Comparison of ENCODE assay signal across 14 cellular contexts in the genomic region with DNA sequence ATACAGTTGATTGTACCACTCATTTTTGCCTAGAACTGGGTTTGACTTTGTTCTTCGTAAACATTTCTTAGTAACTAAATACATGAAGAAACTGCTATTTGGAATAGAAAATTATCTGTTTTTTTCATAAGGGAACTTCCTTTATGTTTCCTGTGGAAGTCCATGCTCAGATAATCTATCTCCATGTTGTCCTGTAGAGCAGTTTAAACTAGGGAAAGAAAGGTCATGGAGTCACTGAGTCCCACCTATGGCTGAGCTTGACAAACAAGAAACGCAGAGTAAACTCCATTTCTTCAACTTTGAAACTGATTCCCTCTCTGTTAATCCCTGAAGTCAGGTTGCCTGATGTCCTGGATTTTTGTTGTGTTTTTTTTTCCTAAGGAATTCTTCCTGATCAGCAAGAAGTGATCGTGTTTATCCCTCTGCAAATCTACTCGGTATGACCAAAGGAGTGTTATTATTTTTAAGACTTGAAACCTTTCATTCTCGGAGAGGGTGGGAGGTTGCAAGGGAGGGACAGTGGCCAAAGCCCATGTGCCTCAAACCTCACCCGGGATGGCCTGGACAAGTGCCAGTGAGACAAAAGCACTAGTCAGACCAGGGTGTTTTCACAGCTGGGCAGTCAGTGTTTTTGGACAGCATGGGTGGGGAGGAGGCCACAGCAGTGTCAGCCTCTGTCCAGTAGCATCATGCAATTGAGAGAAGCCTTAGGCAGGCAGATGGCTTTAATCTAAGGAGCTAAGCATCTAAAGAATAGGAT. TPM values are rescaled to one million over a fixed set of nuclear protein-coding genes. Genes with fewer than 3 reads are reported as not detected.
A peak's percentile ranks its signal among the peaks of the same experiment; 100 is the strongest.
DNase-seq lines count a peak whose midpoint lies in the region; ATAC-seq and TF ChIP-seq lines count a peak whose summit lies in the region.
"Had no signal": no experiment of that assay in that cellular context is flagged by ENCODE, and none has a peak within 500 bp of the region (broad histone marks: within the 10 kb centered on the region; RNA-seq: fewer than 3 reads in every experiment).

No MANE protein-coding gene starts in this region.

- H3K4me3 ChIP-seq in HCT116 (replicated peaks in 1 of 2; ENCODE audit: low read depth in 1 of 2, low read length in 2 of 2) (no peak overlapping the region), astrocyte of the cerebellum (ENCODE audit: low read depth, low read length) (no peak overlapping the region), heart left ventricle (no peak overlapping the region), smooth muscle cell (no peak overlapping the region)
- H3K4me3 ChIP-seq: K562, upper lobe of right lung had no signal

- TF ChIP-seq POLR2A in HCT116 (IDR thresholded peaks at IDR 0.05; ENCODE audit: borderline replicate concordance, extremely low read depth, insufficient read depth, insufficient read length): no peak
- no peak for TF ChIP-seq POLR2A in heart left ventricle (IDR thresholded peaks at IDR 0.05)

- H3K27ac Mint-ChIP-seq in activated naive CD8-positive, alpha-beta T cell treated with anti-CD3 and anti-CD28 coated beads for 36 hours: no peak overlapping the region
- H3K27ac Mint-ChIP-seq: naive thymus-derived CD8-positive, alpha-beta T cell had no signal

- H3K9ac ChIP-seq in HCT116 (ENCODE audit: low read length) (peak overlapping the region; percentile 45), smooth muscle cell (ENCODE audit: low read depth) (no peak overlapping the region)

- CTCF ChIA-PET in HCT116 (lab: Charles Lee): interaction anchor here (1.4 kb wide), 1 partner anchor 14 kb away, joined by 3 read pairs; no protein-coding TSS in a partner anchor

- H3F3A ChIP-seq in smooth muscle cell (ENCODE audit: low read depth): no peaks in the 10 kb centered on the region

- H3K4me3 Mint-ChIP-seq in activated naive CD8-positive, alpha-beta T cell treated with anti-CD3 and anti-CD28 coated beads for 36 hours: no peak overlapping the region
- H3K4me3 Mint-ChIP-seq: naive thymus-derived CD8-positive, alpha-beta T cell had no signal

- H3K9me3 Mint-ChIP-seq in activated naive CD8-positive, alpha-beta T cell treated with anti-CD3 and anti-CD28 coated beads for 36 hours: peaks cover 2% of the 10 kb centered on the region

- peaks cover 36 to 66% of the 10 kb centered on the region in 2 experiments for H3K4me1 ChIP-seq in HCT116 (ENCODE audit: control insufficient read depth in 1 of 2, insufficient read depth in 2 of 2, low read length in 2 of 2)
- H3K4me1 ChIP-seq in heart left ventricle: peaks cover 0 to 25% (median 11%) of the 10 kb centered on the region in 12 donors
- H3K4me1 ChIP-seq in smooth muscle cell (ENCODE audit: low read depth): no peaks in the 10 kb centered on the region

- H4K20me1 ChIP-seq in HCT116 (ENCODE audit: insufficient read depth) (no peaks in the 10 kb centered on the region), smooth muscle cell (ENCODE audit: low read depth) (no peaks in the 10 kb centered on the region)

- intact Hi-C loops in HCT116 (cut with micrococcal nuclease) (no loop called here), heart left ventricle (cut with DNase I) (no loop called here)

- no peak for TF ChIP-seq CTCF in HCT116 (IDR thresholded peaks at IDR 0.05 in 2 of 3, conservative IDR thresholded peaks at IDR 0.05 in 1 of 3; ENCODE audit: borderline replicate concordance in 1 of 3, insufficient read depth in 1 of 3, low read depth in 2 of 3, low read length in 2 of 3)
- no peak for TF ChIP-seq CTCF in astrocyte of the cerebellum (IDR thresholded peaks at IDR 0.05; ENCODE audit: low read depth, low read length, missing control alignments)
- TF ChIP-seq CTCF in heart left ventricle (IDR thresholded peaks at IDR 0.05): no peak
- TF ChIP-seq CTCF in smooth muscle cell (IDR thresholded peaks at IDR 0.05; ENCODE audit: borderline replicate concordance, insufficient read depth, poor library complexity, severe bottlenecking): no peak

- no peaks in the 10 kb centered on the region for H3K27me3 Mint-ChIP-seq in activated naive CD8-positive, alpha-beta T cell treated with anti-CD3 and anti-CD28 coated beads for 36 hours
- H3K27me3 Mint-ChIP-seq: naive thymus-derived CD8-positive, alpha-beta T cell had no signal

- H3K9me2 ChIP-seq in HCT116 (ENCODE audit: insufficient read depth): no peaks in the 10 kb centered on the region; the same call in 1 of the 2 replicates

- RAD21 ChIA-PET in HCT116 (lab: Charles Lee; ENCODE audit: low non-redundant PET in 1 of 2, low total read pairs in 2 of 2, uncharacterized antibody in 2 of 2, unreplicated experiment in 2 of 2): no interaction called here

- H2AFZ ChIP-seq in HCT116 (ENCODE audit: low read depth, low read length, poor library complexity, severe bottlenecking): no peak overlapping the region
- no peak overlapping the region for H2AFZ ChIP-seq in smooth muscle cell (ENCODE audit: low read depth)

- H3K27ac ChIP-seq in HCT116 (ENCODE audit: low read depth, low read length) (peak overlapping the region; percentile 7; the same call in 1 of the 2 replicates), heart left ventricle (peak overlapping the region in 6 of 12 donors; percentile 3 to 53 (median 20)), smooth muscle cell (ENCODE audit: low read depth) (peak overlapping the region; percentile 55)
- H3K27ac ChIP-seq: upper lobe of right lung had no signal

- H3K27me3 ChIP-seq in HCT116 (ENCODE audit: insufficient read depth, low read length) (no peaks in the 10 kb centered on the region), heart left ventricle (no peaks in the 10 kb centered on the region), smooth muscle cell (ENCODE audit: low read depth) (no peaks in the 10 kb centered on the region)
- H3K27me3 ChIP-seq: upper lobe of right lung had no signal

- no peaks in the 10 kb centered on the region for H3K4me1 Mint-ChIP-seq in activated naive CD8-positive, alpha-beta T cell treated with anti-CD3 and anti-CD28 coated beads for 36 hours

- H3K79me2 ChIP-seq in HCT116 (ENCODE audit: insufficient read depth, low read length) (no peaks in the 10 kb centered on the region), smooth muscle cell (ENCODE audit: low read depth) (no peaks in the 10 kb centered on the region)

- WGBS in heart left ventricle, 4 donors: 36 to 55% (median 40%) methylated on average over 6 of the region's 6 CpGs
- 75% methylated on average over 6 of the region's 6 CpGs for WGBS in smooth muscle cell (ENCODE audit: low lambda C conversion rate)

- H3K36me3 Mint-ChIP-seq in activated naive CD8-positive, alpha-beta T cell treated with anti-CD3 and anti-CD28 coated beads for 36 hours: peaks cover 9% of the 10 kb centered on the region

- no peak for DNase-seq in HCT116 (ENCODE audit: low read depth, low spot score)
- DNase-seq in astrocyte of the cerebellum (ENCODE audit: low read depth): peak; percentile 63
- peak; percentile 78 to 91 (median 82) for DNase-seq in heart left ventricle
- no peak for DNase-seq in smooth muscle cell (lab: John Stamatoyannopoulos, UW; ENCODE audit: unreplicated experiment)
- no peak for DNase-seq in activated naive CD8-positive, alpha-beta T cell treated with anti-CD3 and anti-CD28 coated beads for 36 hours
- DNase-seq in COLO829 (ENCODE audit: low spot score): no peak
- no peak for DNase-seq in DMS 273 (lab: John Stamatoyannopoulos, UW; ENCODE audit: unreplicated experiment)
- DNase-seq in SKM-1 treated with dmso at 0.1 percent for 144 hours (lab: John Stamatoyannopoulos, UW; ENCODE audit: unreplicated experiment): no peak
- DNase-seq: activated naive CD4-positive, alpha-beta T cell; naive thymus-derived CD8-positive, alpha-beta T cell; NCI-H748 treated with DMSO at 0.1 percent for 48 hours; stimulated activated CD4-positive, alpha-beta T cell treated with anti-CD3 and anti-CD28 coated beads, Interleukin-4, amount 100 ng/mL, for 24 hours; upper lobe of right lung had no signal

- POLR2A ChIA-PET in HCT116 (lab: Charles Lee): interaction anchor here (2.0 kb wide), 1 partner anchor 131 kb away, joined by 7 read pairs; no protein-coding TSS in a partner anchor

- in situ Hi-C loops in astrocyte of the cerebellum (cut with HindIII; ENCODE audit: low sequenced_read_pairs): no loop called here

- peak overlapping the region; percentile 49 for H3K4me2 ChIP-seq in HCT116 (ENCODE audit: low read length)
- H3K4me2 ChIP-seq in smooth muscle cell: no peak overlapping the region

- BruUV-seq in HCT116 (replicated peaks; lab: Mats Ljungman, UMichigan): no TSS peak

- TF ChIP-seq RAD21 in HCT116 (IDR thresholded peaks at IDR 0.05; ENCODE audit: low read depth): no peak

- H3K36me3 ChIP-seq in HCT116 (ENCODE audit: control insufficient read depth in 1 of 2, insufficient read depth in 2 of 2, low read length in 2 of 2) (no peaks in the 10 kb centered on the region; a peak in 1 of 4 replicates), heart left ventricle (no peaks in the 10 kb centered on the region), smooth muscle cell (ENCODE audit: low read depth) (no peaks in the 10 kb centered on the region)
- H3K36me3 ChIP-seq: upper lobe of right lung had no signal

- H3K9me3 ChIP-seq in HCT116 (ENCODE audit: control insufficient read depth in 1 of 2, insufficient read depth in 1 of 2, low read depth in 1 of 2, low read length in 2 of 2): no peaks in the 10 kb centered on the region
- no peaks in the 10 kb centered on the region for H3K9me3 ChIP-seq in heart left ventricle
- H3K9me3 ChIP-seq in smooth muscle cell (replicated peaks; ENCODE audit: low read depth): no peaks in the 10 kb centered on the region
- H3K9me3 ChIP-seq: upper lobe of right lung had no signal

- peak; percentile 61 for ATAC-seq in HCT116
- peak; percentile 83 to 95 (median 88) for ATAC-seq in heart left ventricle
- ATAC-seq: K562; naive thymus-derived CD8-positive, alpha-beta T cell; upper lobe of right lung had no signal

TF ChIP-seq in HCT116, 20 proteins besides CTCF, POLR2A, EP300 and RAD21 (continues in another document):
- TF ChIP-seq ZNF274 (IDR thresholded peaks at IDR 0.05; ENCODE audit: low read depth, low read length): no peak

RNA-seq across cellular contexts. Expression of a gene that starts 54.8 kb away (rescaled TPM):
- total RNA-seq in HCT116 (2021; ENCODE audit: unreplicated experiment): 13.9 TPM
- 4.4 and 4.8 TPM in 2 replicates for polyA plus RNA-seq in HCT116 (2012)
- 1 to 10 TPM in 8 of 9 donors, under 1 TPM in 1; 0.69 to 6.0 (median 2.8) TPM for total RNA-seq in heart left ventricle
- polyA plus RNA-seq in heart left ventricle: 1 to 10 TPM; 1.0 to 1.6 TPM
- 5.1 and 10.9 TPM in 2 replicates for total RNA-seq in smooth muscle cell
- 1.1 and 4.3 TPM in 2 replicates for polyA plus RNA-seq in smooth muscle cell
- 1 to 10 TPM; 8.1 to 8.5 TPM for total RNA-seq in activated naive CD8-positive, alpha-beta T cell treated with anti-CD3 and anti-CD28 coated beads for 36 hours

Comparison
In these comparisons a context has a peak if more than half of its experiments do, and no peak if none do; other contexts are left out.
1. DNase-seq: peak in astrocyte of the cerebellum (single experiment) and heart left ventricle (5 of 5); none in HCT116 (single experiment), smooth muscle cell (single experiment), activated naive CD8-positive, alpha-beta T cell treated with anti-CD3 and anti-CD28 coated beads for 36 hours (single experiment), COLO829 (single experiment), DMS 273 (single experiment) and SKM-1 treated with dmso at 0.1 percent for 144 hours (single experiment).